1 cellular context compared by ENCODE assay signal in the genomic region with DNA sequence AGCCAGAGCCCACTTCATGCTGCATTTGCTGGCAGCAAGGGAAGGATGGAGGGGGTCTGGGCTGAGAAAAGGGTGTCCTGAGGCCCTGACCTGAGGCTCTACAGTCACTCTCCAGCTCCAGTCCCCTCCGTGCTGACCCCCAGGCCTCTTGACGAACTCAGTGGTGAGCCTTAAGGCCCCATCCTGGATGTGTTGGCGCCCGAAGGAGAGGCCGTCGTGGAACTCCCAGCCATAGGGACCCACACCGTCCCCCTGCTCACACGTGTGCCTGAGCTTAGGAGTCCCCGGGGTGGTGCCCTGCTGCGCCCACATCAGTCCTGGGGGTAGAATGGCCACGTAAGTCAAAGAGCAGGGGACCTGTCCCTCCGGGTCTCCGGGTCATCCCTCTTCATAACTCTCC.
TF ChIP-seq lines count a peak whose summit lies in the region.

No MANE protein-coding gene starts in this region.

TF ChIP-seq in GM23338, 12 proteins besides CTCF, POLR2A, EP300 and RAD21 (continued from another document):
- TF ChIP-seq, protein P1, sequence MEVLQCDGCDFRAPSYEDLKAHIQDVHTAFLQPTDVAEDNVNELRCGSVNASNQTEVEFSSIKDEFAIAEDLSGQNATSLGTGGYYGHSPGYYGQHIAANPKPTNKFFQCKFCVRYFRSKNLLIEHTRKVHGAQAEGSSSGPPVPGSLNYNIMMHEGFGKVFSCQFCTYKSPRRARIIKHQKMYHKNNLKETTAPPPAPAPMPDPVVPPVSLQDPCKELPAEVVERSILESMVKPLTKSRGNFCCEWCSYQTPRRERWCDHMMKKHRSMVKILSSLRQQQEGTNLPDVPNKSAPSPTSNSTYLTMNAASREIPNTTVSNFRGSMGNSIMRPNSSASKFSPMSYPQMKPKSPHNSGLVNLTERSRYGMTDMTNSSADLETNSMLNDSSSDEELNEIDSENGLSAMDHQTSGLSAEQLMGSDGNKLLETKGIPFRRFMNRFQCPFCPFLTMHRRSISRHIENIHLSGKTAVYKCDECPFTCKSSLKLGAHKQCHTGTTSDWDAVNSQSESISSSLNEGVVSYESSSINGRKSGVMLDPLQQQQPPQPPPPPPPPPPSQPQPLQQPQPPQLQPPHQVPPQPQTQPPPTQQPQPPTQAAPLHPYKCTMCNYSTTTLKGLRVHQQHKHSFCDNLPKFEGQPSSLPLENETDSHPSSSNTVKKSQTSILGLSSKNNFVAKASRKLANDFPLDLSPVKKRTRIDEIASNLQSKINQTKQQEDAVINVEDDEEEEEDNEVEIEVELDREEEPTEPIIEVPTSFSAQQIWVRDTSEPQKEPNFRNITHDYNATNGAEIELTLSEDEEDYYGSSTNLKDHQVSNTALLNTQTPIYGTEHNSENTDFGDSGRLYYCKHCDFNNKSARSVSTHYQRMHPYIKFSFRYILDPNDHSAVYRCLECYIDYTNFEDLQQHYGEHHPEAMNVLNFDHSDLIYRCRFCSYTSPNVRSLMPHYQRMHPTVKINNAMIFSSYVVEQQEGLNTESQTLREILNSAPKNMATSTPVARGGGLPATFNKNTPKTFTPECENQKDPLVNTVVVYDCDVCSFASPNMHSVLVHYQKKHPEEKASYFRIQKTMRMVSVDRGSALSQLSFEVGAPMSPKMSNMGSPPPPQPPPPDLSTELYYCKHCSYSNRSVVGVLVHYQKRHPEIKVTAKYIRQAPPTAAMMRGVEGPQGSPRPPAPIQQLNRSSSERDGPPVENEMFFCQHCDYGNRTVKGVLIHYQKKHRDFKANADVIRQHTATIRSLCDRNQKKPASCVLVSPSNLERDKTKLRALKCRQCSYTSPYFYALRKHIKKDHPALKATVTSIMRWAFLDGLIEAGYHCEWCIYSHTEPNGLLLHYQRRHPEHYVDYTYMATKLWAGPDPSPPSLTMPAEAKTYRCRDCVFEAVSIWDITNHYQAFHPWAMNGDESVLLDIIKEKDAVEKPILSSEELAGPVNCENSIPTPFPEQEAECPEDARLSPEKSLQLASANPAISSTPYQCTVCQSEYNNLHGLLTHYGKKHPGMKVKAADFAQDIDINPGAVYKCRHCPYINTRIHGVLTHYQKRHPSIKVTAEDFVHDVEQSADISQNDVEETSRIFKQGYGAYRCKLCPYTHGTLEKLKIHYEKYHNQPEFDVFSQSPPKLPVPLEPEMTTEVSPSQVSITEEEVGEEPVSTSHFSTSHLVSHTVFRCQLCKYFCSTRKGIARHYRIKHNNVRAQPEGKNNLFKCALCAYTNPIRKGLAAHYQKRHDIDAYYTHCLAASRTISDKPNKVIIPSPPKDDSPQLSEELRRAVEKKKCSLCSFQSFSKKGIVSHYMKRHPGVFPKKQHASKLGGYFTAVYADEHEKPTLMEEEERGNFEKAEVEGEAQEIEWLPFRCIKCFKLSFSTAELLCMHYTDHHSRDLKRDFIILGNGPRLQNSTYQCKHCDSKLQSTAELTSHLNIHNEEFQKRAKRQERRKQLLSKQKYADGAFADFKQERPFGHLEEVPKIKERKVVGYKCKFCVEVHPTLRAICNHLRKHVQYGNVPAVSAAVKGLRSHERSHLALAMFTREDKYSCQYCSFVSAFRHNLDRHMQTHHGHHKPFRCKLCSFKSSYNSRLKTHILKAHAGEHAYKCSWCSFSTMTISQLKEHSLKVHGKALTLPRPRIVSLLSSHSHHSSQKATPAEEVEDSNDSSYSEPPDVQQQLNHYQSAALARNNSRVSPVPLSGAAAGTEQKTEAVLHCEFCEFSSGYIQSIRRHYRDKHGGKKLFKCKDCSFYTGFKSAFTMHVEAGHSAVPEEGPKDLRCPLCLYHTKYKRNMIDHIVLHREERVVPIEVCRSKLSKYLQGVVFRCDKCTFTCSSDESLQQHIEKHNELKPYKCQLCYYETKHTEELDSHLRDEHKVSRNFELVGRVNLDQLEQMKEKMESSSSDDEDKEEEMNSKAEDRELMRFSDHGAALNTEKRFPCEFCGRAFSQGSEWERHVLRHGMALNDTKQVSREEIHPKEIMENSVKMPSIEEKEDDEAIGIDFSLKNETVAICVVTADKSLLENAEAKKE (CRISPR knock-in tag; IDR thresholded peaks at IDR 0.05), result no peak
